ENCODE assay signal across 21 cellular contexts in genomic region chr15:65092911-65093792, GRCh38. TPM values are rescaled to one million over a fixed set of nuclear protein-coding genes. Genes with fewer than 3 reads are reported as not detected.
"Had no signal": no experiment of that assay in that cellular context is flagged by ENCODE, and none has a peak within 500 bp of the region (broad histone marks: within the 10 kb centered on the region; RNA-seq: fewer than 3 reads in every experiment).

No MANE protein-coding gene starts in this region.

- H3K4me3 Mint-ChIP-seq: activated B cell treated with CpG ODN at 0.5 μM for 24 hours; activated CD4-positive, alpha-beta T cell treated with anti-CD3 and anti-CD28 coated beads, Interleukin-2, amount 10 ng/mL, durations not matched to agents 24 days and 14 days; activated CD8-positive, alpha-beta T cell treated with anti-CD3 and anti-CD28 coated beads, Interleukin-2, amount 10 ng/mL, durations not matched to agents 7 days and 5 days; nephron progenitor cell; stimulated activated naive CD8-positive, alpha-beta T cell treated with anti-CD3 and anti-CD28 coated beads, Interleukin-15, Interleukin-2, amounts not matched to agents 100 ng/mL and 50 ng/mL, for 24 hours had no signal

- H3K27me3 ChIP-seq: dorsolateral prefrontal cortex, right lobe of liver, spleen had no signal

- H3K9me3 ChIP-seq: right lobe of liver, spleen had no signal

- FAIRE-seq: astrocyte, bronchial epithelial cell, TTC549 had no signal

- ATAC-seq: activated CD8-positive, alpha-beta T cell treated with anti-CD3 and anti-CD28 coated beads, Interleukin-2, amount 10 ng/mL, durations not matched to agents 7 days and 5 days had no signal

- H3K9me3 Mint-ChIP-seq: activated B cell treated with CpG ODN at 0.5 μM for 24 hours; activated CD4-positive, alpha-beta T cell treated with anti-CD3 and anti-CD28 coated beads, Interleukin-2, amount 10 ng/mL, durations not matched to agents 24 days and 14 days; nephron progenitor cell; stimulated activated naive CD8-positive, alpha-beta T cell treated with anti-CD3 and anti-CD28 coated beads, Interleukin-15, Interleukin-2, amounts not matched to agents 100 ng/mL and 50 ng/mL, for 24 hours had no signal

- H3K4me3 ChIP-seq: dorsolateral prefrontal cortex, right lobe of liver, spleen had no signal

- H3K27ac Mint-ChIP-seq: activated B cell treated with CpG ODN at 0.5 μM for 24 hours; activated CD4-positive, alpha-beta T cell treated with anti-CD3 and anti-CD28 coated beads, Interleukin-2, amount 10 ng/mL, durations not matched to agents 24 days and 14 days; stimulated activated naive CD8-positive, alpha-beta T cell treated with anti-CD3 and anti-CD28 coated beads, Interleukin-15, Interleukin-2, amounts not matched to agents 100 ng/mL and 50 ng/mL, for 24 hours had no signal

- H3K27ac ChIP-seq: spleen had no signal

- DNase-seq: activated B cell treated with CpG ODN at 0.5 μM for 24 hours; activated CD4-positive, alpha-beta T cell treated with anti-CD3 and anti-CD28 coated beads, Interleukin-2, amount 10 ng/mL, durations not matched to agents 24 days and 14 days; activated CD8-positive, alpha-beta memory T cell treated with anti-CD3 and anti-CD28 coated beads, Interleukin-2, amount 50 U/mL, for 4 hours; activated CD8-positive, alpha-beta T cell treated with anti-CD3 and anti-CD28 coated beads, Interleukin-2, amount 10 ng/mL, durations not matched to agents 7 days and 5 days; activated gamma-delta T cell treated with Interleukin-2 at 50 U/mL for 16 hours; erythroblast; nephron progenitor cell; spleen; T-helper 2 cell had no signal

- H3K4me1 Mint-ChIP-seq: activated B cell treated with CpG ODN at 0.5 μM for 24 hours; activated CD4-positive, alpha-beta T cell treated with anti-CD3 and anti-CD28 coated beads, Interleukin-2, amount 10 ng/mL, durations not matched to agents 24 days and 14 days had no signal

- H3K27me3 Mint-ChIP-seq: activated B cell treated with CpG ODN at 0.5 μM for 24 hours; activated CD4-positive, alpha-beta T cell treated with anti-CD3 and anti-CD28 coated beads, Interleukin-2, amount 10 ng/mL, durations not matched to agents 24 days and 14 days; stimulated activated naive CD8-positive, alpha-beta T cell treated with anti-CD3 and anti-CD28 coated beads, Interleukin-15, Interleukin-2, amounts not matched to agents 100 ng/mL and 50 ng/mL, for 24 hours had no signal

RNA-seq across cellular contexts. Expression of gene KBTBD13, which starts 16.6 kb away (rescaled TPM):
- total RNA-seq: activated B cell treated with CpG ODN at 0.5 μM for 24 hours; activated CD4-positive, alpha-beta T cell treated with anti-CD3 and anti-CD28 coated beads, Interleukin-2, amount 10 ng/mL, durations not matched to agents 24 days and 14 days; activated CD8-positive, alpha-beta T cell treated with anti-CD3 and anti-CD28 coated beads, Interleukin-2, amount 10 ng/mL, durations not matched to agents 7 days and 5 days; astrocyte; bronchial epithelial cell; glomerular endothelial cell; liver; osteocyte; pulmonary artery endothelial cell; right lobe of liver; spleen; temporal lobe had no signal
- polyA plus RNA-seq: liver, spleen had no signal

RNA-seq across cellular contexts. Expression of gene RASL12, which starts 25.4 kb away (rescaled TPM):
- total RNA-seq: activated B cell treated with CpG ODN at 0.5 μM for 24 hours; activated CD4-positive, alpha-beta T cell treated with anti-CD3 and anti-CD28 coated beads, Interleukin-2, amount 10 ng/mL, durations not matched to agents 24 days and 14 days; activated CD8-positive, alpha-beta T cell treated with anti-CD3 and anti-CD28 coated beads, Interleukin-2, amount 10 ng/mL, durations not matched to agents 7 days and 5 days; bronchial epithelial cell; glomerular endothelial cell; pulmonary artery endothelial cell had no signal

RNA-seq across cellular contexts. Expression of gene SLC51B, which starts 48.0 kb away (rescaled TPM):
- total RNA-seq: activated B cell treated with CpG ODN at 0.5 μM for 24 hours; activated CD4-positive, alpha-beta T cell treated with anti-CD3 and anti-CD28 coated beads, Interleukin-2, amount 10 ng/mL, durations not matched to agents 24 days and 14 days; activated CD8-positive, alpha-beta T cell treated with anti-CD3 and anti-CD28 coated beads, Interleukin-2, amount 10 ng/mL, durations not matched to agents 7 days and 5 days; astrocyte; bronchial epithelial cell; dorsolateral prefrontal cortex; glomerular endothelial cell; osteocyte; pulmonary artery endothelial cell; spleen; temporal lobe; urinary bladder had no signal
